12 cellular contexts compared by ENCODE assay signal in the genomic region with DNA sequence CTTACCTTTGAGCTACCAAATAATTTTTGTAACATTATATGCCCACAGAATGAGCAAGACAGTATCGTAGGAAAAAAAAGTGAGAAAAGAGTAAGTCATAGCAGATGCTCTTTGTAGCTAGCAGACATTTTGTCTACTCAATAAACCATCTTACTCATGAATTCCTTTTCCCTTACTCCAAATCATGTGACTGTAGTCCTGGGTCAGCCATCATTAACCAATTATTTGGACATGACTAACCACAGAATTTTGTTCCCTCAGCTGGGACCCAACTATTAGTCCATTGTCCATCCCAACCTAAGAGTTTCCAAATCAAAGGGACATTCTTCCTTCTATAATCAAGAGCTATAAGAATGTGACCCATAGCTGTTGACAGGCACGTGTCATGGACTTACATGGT. TPM values are rescaled to one million over a fixed set of nuclear protein-coding genes. Genes with fewer than 3 reads are reported as not detected.
DNase-seq lines count a peak whose midpoint lies in the region; ATAC-seq, FAIRE-seq and TF ChIP-seq lines count a peak whose summit lies in the region.
"Had no signal": no experiment of that assay in that cellular context is flagged by ENCODE, and none has a peak within 500 bp of the region (broad histone marks: within the 10 kb centered on the region; RNA-seq: fewer than 3 reads in every experiment).

No MANE protein-coding gene starts in this region.

- TF ChIP-seq CTCF in RWPE2 (IDR thresholded peaks at IDR 0.05; ENCODE audit: poor library complexity, severe bottlenecking), result no peak
- TF ChIP-seq CTCF in fibroblast of mammary gland (conservative IDR thresholded peaks at IDR 0.05; ENCODE audit: control insufficient read depth, insufficient read depth, low read depth, low read length), result no peak
- no peak for TF ChIP-seq CTCF in vagina (IDR thresholded peaks at IDR 0.05)

- in situ Hi-C loops in KBM-7 (cut with MboI; ENCODE audit: low pct_unique_long_range_greater_than_20kb, low sequenced_read_pairs), result no loop called here

- FAIRE-seq in frontal cortex (lab: Jason Lieb, UNC), result no peak

- H3K4me3 ChIP-seq in RWPE2 (ENCODE audit: severe bottlenecking) (no peak overlapping the region), fibroblast of mammary gland (ENCODE audit: control insufficient read depth, low read depth, low read length) (no peak overlapping the region), vagina (no peak overlapping the region)

- H3K9me3 ChIP-seq in RWPE2 (ENCODE audit: severe bottlenecking), result no peaks in the 10 kb centered on the region
- H3K9me3 ChIP-seq in vagina, result no peaks in the 10 kb centered on the region

- H3K36me3 ChIP-seq in RWPE2 (ENCODE audit: low read depth), result peaks cover 68% of the 10 kb centered on the region
- H3K36me3 ChIP-seq in vagina, result no peaks in the 10 kb centered on the region

- no peak for TF ChIP-seq POLR2A in vagina (IDR thresholded peaks at IDR 0.05)

- intact Hi-C loops in vagina (cut with DNase I), result no loop called here

- DNase-seq in activated CD4-positive, CD25-positive, alpha-beta regulatory T cell treated with anti-CD3 and anti-CD28 coated beads, Interleukin-2, amount 50 U/mL, for 72 hours, result no peak
- DNase-seq in RWPE2 (ENCODE audit: low spot score) (no peak), fibroblast of mammary gland (ENCODE audit: low read depth) (peak; percentile 95), renal cortical epithelial cell (ENCODE audit: low read depth) (peak; percentile 91), frontal cortex (ENCODE audit: low spot score in 2 of 2) (no peak), vagina (ENCODE audit: extremely low spot score in 2 of 2) (no peak), KBM-7 (no peak)
- DNase-seq: AML-193, dorsolateral prefrontal cortex, NCI-H2081 had no signal

- H3K27ac ChIP-seq in RWPE2 (ENCODE audit: poor library complexity, severe bottlenecking), result peak overlapping the region; percentile 63
- H3K27ac ChIP-seq in vagina, result no peak overlapping the region
- H3K27ac ChIP-seq: VCaP had no signal

- H3K27me3 ChIP-seq in RWPE2 (ENCODE audit: insufficient read depth, poor library complexity, severe bottlenecking), result no peaks in the 10 kb centered on the region
- no peaks in the 10 kb centered on the region for H3K27me3 ChIP-seq in vagina
- H3K27me3 ChIP-seq: dorsolateral prefrontal cortex had no signal

- ATAC-seq in activated CD4-positive, CD25-positive, alpha-beta regulatory T cell treated with anti-CD3 and anti-CD28 coated beads, Interleukin-2, amount 50 U/mL, for 24 hours, result peak; percentile 49 to 60
- peak; percentile 73 for ATAC-seq in RWPE2 (ENCODE audit: low read depth)

- H3K4me1 ChIP-seq in RWPE2 (ENCODE audit: insufficient read depth, poor library complexity, severe bottlenecking) (peaks cover 56% of the 10 kb centered on the region), vagina (peaks cover 100% of the 10 kb centered on the region)

RNA-seq across cellular contexts. Expression of gene UBE2D3, which starts 11.4 kb away (rescaled TPM):
- total RNA-seq in renal cortical epithelial cell, result 231 and 257 TPM in 2 replicates
- 329 TPM for total RNA-seq in frontal cortex
- 347 TPM for total RNA-seq in vagina

RNA-seq across cellular contexts. Expression of gene CISD2, which starts 52.8 kb away (rescaled TPM):
- 32.8 and 38.6 TPM in 2 replicates for total RNA-seq in renal cortical epithelial cell
- total RNA-seq in frontal cortex, result 50.5 TPM
- total RNA-seq in vagina, result 11.3 TPM

RNA-seq across cellular contexts. Expression of gene MANBA, which starts 55.2 kb away (rescaled TPM):
- total RNA-seq in renal cortical epithelial cell (29.2 and 36.5 TPM in 2 replicates), frontal cortex (35.5 TPM), vagina (35.8 TPM)

Comparison
In these comparisons a context has a peak if more than half of its experiments do, and no peak if none do; other contexts are left out.
1. DNase-seq: peak in fibroblast of mammary gland (single experiment) and renal cortical epithelial cell (single experiment); none in activated CD4-positive, CD25-positive, alpha-beta regulatory T cell treated with anti-CD3 and anti-CD28 coated beads, Interleukin-2, amount 50 U/mL, for 72 hours (single experiment), RWPE2 (single experiment), frontal cortex (0 of 2), vagina (0 of 2) and KBM-7 (single experiment).